ENCODE assay signal across 19 cellular contexts in genomic region chr17:47982091-47982617, GRCh38. TPM values are rescaled to one million over a fixed set of nuclear protein-coding genes. Genes with fewer than 3 reads are reported as not detected.
"Had no signal": no experiment of that assay in that cellular context is flagged by ENCODE, and none has a peak within 500 bp of the region (broad histone marks: within the 10 kb centered on the region; RNA-seq: fewer than 3 reads in every experiment).

No MANE protein-coding gene starts in this region.

- H3K4me3 ChIP-seq: gastroesophageal sphincter, left ventricle myocardium inferior, stomach, thoracic aorta, uterus had no signal

- ATAC-seq: activated CD4-positive, alpha-beta T cell treated with anti-CD3 and anti-CD28 coated beads for 36 hours; activated CD8-positive, alpha-beta T cell treated with anti-CD3 and anti-CD28 coated beads for 36 hours; activated T-cell treated with anti-CD3 and anti-CD28 coated beads, Interleukin-2, amount 50 U/mL, for 72 hours; gastroesophageal sphincter had no signal

- H3K27ac ChIP-seq: gastroesophageal sphincter, parathyroid adenoma, thoracic aorta, uterus had no signal

- H3K36me3 ChIP-seq: uterus had no signal

- H3K27me3 ChIP-seq: gastroesophageal sphincter, stomach, uterus had no signal

- DNase-seq: activated CD4-positive, alpha-beta T cell treated with anti-CD3 and anti-CD28 coated beads for 36 hours; activated CD8-positive, alpha-beta memory T cell treated with anti-CD3 and anti-CD28 coated beads, Interleukin-2, amount 50 U/mL, for 4 hours; activated CD8-positive, alpha-beta T cell treated with anti-CD3 and anti-CD28 coated beads for 36 hours; activated gamma-delta T cell treated with Interleukin-2 at 50 U/mL for 16 hours; activated naive CD8-positive, alpha-beta T cell treated with anti-CD3 and anti-CD28 coated beads, Interleukin-2, amount 10 ng/mL, durations not matched to agents 7 days and 5 days; activated T-cell treated with anti-CD3 and anti-CD28 coated beads, Interleukin-2, amount 50 U/mL, for 72 hours; aorta; kidney; left ventricle myocardium inferior; mesenchymal stem cell; nephron progenitor cell; stimulated activated CD4-positive, alpha-beta T cell treated with anti-CD3 and anti-CD28 coated beads, Interleukin-15, amount 100 ng/mL, for 24 hours; stimulated activated CD4-positive, alpha-beta T cell treated with anti-CD3 and anti-CD28 coated beads, Interleukin-4, amount 100 ng/mL, for 24 hours; stomach; uterus had no signal

- H3K9ac ChIP-seq: parathyroid adenoma had no signal

- H3K9me3 ChIP-seq: gastroesophageal sphincter, left ventricle myocardium inferior, stomach, thoracic aorta, uterus had no signal

- H3K4me1 ChIP-seq: uterus had no signal

RNA-seq across cellular contexts. Expression of gene PRR15L, which starts 24.5 kb away (rescaled TPM):
- polyA plus RNA-seq: fibroblast of lung had no signal
